ENCODE assay signal across 24 cellular contexts in the genomic region with DNA sequence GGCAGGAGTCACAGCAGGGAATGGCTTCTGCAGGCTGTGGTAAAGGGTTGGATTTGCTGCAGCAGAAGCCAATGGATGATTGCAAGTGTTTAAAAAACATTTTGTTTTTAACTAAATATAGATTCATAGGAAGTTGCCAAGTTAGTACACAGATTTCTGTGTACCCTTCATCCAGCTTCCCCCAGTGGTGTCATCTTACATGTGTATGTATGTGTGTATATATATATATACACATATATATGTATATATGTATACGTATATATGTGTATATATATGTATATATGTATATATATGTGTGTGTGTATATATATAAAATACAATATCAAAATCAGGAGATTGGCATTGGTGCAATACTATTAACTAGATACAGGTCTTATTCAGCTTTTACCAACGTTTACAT.
"Had no signal": no experiment of that assay in that cellular context is flagged by ENCODE, and none has a peak within 500 bp of the region (broad histone marks: within the 10 kb centered on the region; RNA-seq: fewer than 3 reads in every experiment).

No MANE protein-coding gene starts in this region.

- H3K4me1 ChIP-seq: stomach, testis, thyroid gland, tibial artery, tibial nerve, transverse colon, upper lobe of left lung, upper lobe of right lung, uterus had no signal

- DNase-seq: stimulated activated CD4-positive, alpha-beta T cell treated with anti-CD3 and anti-CD28 coated beads, Interleukin-2, amount 100 ng/mL, for 48 hours; stimulated activated CD4-positive, alpha-beta T cell treated with anti-CD3 and anti-CD28 coated beads, Interleukin-4, amount 100 ng/mL, for 1 hour; stimulated activated CD4-positive, alpha-beta T cell treated with anti-CD3 and anti-CD28 coated beads, Interleukin-4, amount 100 ng/mL, for 24 hours; stimulated activated CD4-positive, alpha-beta T cell treated with anti-CD3 and anti-CD28 coated beads, Interleukin-4, amount 100 ng/mL, for 4 hours; stimulated activated CD8-positive, alpha-beta memory T cell treated with anti-CD3 and anti-CD28 coated beads, Interleukin-4, amount 100 ng/mL, for 48 hours; stimulated activated naive B cell treated with anti-CD40 and anti-IgM and Interleukin-4, amounts not matched to agents 10 μg/mL and 1 μg/mL and 100 μg/mL, for 72 hours; stimulated activated naive CD4-positive, alpha-beta T cell; stimulated activated naive CD4-positive, alpha-beta T cell treated with Interleukin-2 at 50 U/mL for 16 hours; stimulated activated naive CD8-positive, alpha-beta T cell treated with anti-CD3 and anti-CD28 coated beads, Interleukin-15, amount 100 ng/mL, for 72 hours; stimulated activated naive CD8-positive, alpha-beta T cell treated with anti-CD3 and anti-CD28 coated beads, Interleukin-15, Interleukin-2, amounts not matched to agents 100 U/mL and 50 U/mL, for 24 hours; stomach; substantia nigra; testis; thyroid gland; tibial artery; transverse colon; trophoblast cell; upper lobe of left lung; upper lobe of right lung; uterus had no signal

- H3K36me3 ChIP-seq: stomach, suprapubic skin, thoracic aorta, thyroid gland, tibial artery, tibial nerve, transverse colon, upper lobe of left lung, upper lobe of right lung, uterus, vagina had no signal

- H3K9me3 ChIP-seq: stomach, suprapubic skin, testis, thoracic aorta, thyroid gland, tibial artery, tibial nerve, transverse colon, upper lobe of left lung, upper lobe of right lung, uterus, vagina had no signal

- H3K4me3 ChIP-seq: stomach, suprapubic skin, testis, thoracic aorta, thyroid gland, tibial artery, tibial nerve, transverse colon, upper lobe of left lung, upper lobe of right lung, uterus, vagina had no signal

- H3K27ac ChIP-seq: stomach, suprapubic skin, testis, thoracic aorta, thyroid gland, tibial artery, tibial nerve, transverse colon, upper lobe of left lung, upper lobe of right lung, uterus, vagina had no signal
